1 cellular context compared by ENCODE assay signal in genomic region chr22:33957086-33957485, GRCh38.
TF ChIP-seq lines count a peak whose summit lies in the region.

No MANE protein-coding gene starts in this region.

TF ChIP-seq in SK-N-SH treated with all-trans-retinoic acid at 6 μM for 48 hours, 23 proteins besides CTCF, POLR2A, EP300 and RAD21 (continued from another document):
- TF ChIP-seq TOX (CRISPR knock-in tag; IDR thresholded peaks at IDR 0.05; ENCODE audit: borderline replicate concordance), result no peak
- TF ChIP-seq TCF4 (CRISPR knock-in tag; IDR thresholded peaks at IDR 0.05; ENCODE audit: borderline replicate concordance), result no peak
- no peak for TF ChIP-seq TSHZ2 (CRISPR knock-in tag; IDR thresholded peaks at IDR 0.05)
- no peak for TF ChIP-seq PATZ1 (CRISPR knock-in tag; IDR thresholded peaks at IDR 0.05; ENCODE audit: borderline replicate concordance)
TF ChIP-seq in SK-N-SH treated with all-trans-retinoic acid at 6 μM for 48 hours: peak in this region for 0.
